In genomic region chr2:203790134-203790533, GRCh38 we compare ENCODE assay signal across 1 cellular context.
TF ChIP-seq lines count a peak whose summit lies in the region.

No MANE protein-coding gene starts in this region.

TF ChIP-seq in GM23338, 12 proteins besides CTCF, POLR2A, EP300 and RAD21 (continued from another document):
- no peak for TF ChIP-seq ZNF462 (CRISPR knock-in tag; IDR thresholded peaks at IDR 0.05)
TF ChIP-seq in GM23338: peak in this region for 0.
